ENCODE assay signal across 1 cellular context in the genomic region with DNA sequence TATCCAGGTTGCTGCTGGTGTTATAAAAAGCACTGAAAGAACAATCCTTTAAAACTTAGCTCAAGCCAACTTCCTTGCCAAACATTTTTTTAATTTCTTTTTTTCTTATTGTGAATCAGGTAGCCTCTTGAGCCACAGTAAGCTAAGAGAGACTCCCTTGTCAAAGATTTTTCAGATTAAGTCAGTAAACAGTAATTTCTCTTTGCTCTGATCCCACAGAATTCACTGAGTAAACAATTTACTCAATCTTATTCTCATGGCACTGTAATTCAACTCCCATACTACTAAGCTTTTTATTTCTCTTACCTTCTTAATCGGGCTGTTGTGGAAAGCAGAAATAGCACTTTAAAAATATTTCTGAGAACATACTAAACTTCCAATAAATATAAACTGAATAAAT.
TF ChIP-seq lines count a peak whose summit lies in the region.

No MANE protein-coding gene starts in this region.

TF ChIP-seq in IMR-90, 13 proteins besides CTCF, POLR2A, EP300 and RAD21:
- no peak for TF ChIP-seq CHD1 (IDR thresholded peaks at IDR 0.05; ENCODE audit: low read depth, low read length)
- no peak for TF ChIP-seq FOS (IDR thresholded peaks at IDR 0.05; ENCODE audit: low read depth, low read length)
- TF ChIP-seq, protein P1, sequence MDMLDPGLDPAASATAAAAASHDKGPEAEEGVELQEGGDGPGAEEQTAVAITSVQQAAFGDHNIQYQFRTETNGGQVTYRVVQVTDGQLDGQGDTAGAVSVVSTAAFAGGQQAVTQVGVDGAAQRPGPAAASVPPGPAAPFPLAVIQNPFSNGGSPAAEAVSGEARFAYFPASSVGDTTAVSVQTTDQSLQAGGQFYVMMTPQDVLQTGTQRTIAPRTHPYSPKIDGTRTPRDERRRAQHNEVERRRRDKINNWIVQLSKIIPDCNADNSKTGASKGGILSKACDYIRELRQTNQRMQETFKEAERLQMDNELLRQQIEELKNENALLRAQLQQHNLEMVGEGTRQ (IDR thresholded peaks at IDR 0.05; ENCODE audit: low read depth, low read length) = no peak
- TF ChIP-seq, protein P2, sequence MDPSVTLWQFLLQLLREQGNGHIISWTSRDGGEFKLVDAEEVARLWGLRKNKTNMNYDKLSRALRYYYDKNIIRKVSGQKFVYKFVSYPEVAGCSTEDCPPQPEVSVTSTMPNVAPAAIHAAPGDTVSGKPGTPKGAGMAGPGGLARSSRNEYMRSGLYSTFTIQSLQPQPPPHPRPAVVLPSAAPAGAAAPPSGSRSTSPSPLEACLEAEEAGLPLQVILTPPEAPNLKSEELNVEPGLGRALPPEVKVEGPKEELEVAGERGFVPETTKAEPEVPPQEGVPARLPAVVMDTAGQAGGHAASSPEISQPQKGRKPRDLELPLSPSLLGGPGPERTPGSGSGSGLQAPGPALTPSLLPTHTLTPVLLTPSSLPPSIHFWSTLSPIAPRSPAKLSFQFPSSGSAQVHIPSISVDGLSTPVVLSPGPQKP (IDR thresholded peaks at IDR 0.05; ENCODE audit: borderline replicate concordance, low read depth, low read length) = no peak
- TF ChIP-seq MAFK (IDR thresholded peaks at IDR 0.05; ENCODE audit: low read depth, low read length) = no peak
- TF ChIP-seq RCOR1 (IDR thresholded peaks at IDR 0.05; ENCODE audit: insufficient replicate concordance, low read length) = no peak
- no peak for TF ChIP-seq MXI1 (IDR thresholded peaks at IDR 0.05; ENCODE audit: borderline replicate concordance, low read depth, low read length)
- TF ChIP-seq NFE2L2 (IDR thresholded peaks at IDR 0.05; ENCODE audit: low read depth, low read length) = no peak
- TF ChIP-seq BHLHE40 (IDR thresholded peaks at IDR 0.05; ENCODE audit: low read depth, low read length) = no peak
- no peak for TF ChIP-seq MAZ (IDR thresholded peaks at IDR 0.05; ENCODE audit: borderline replicate concordance, low read depth, low read length)
- no peak for TF ChIP-seq CEBPB (IDR thresholded peaks at IDR 0.05; ENCODE audit: low read depth, low read length)
- TF ChIP-seq RFX5 (IDR thresholded peaks at IDR 0.05; ENCODE audit: low read depth, low read length) = no peak
TF ChIP-seq in IMR-90: peak in this region for 0.
